In genomic region chr18:13566941-13567762, GRCh38 we compare ENCODE assay signal across 8 cellular contexts.
DNase-seq lines count a peak whose midpoint lies in the region; ATAC-seq lines count a peak whose summit lies in the region.

No MANE protein-coding gene starts in this region.

- H3K9me3 ChIP-seq in BLaER1 (no peaks in the 10 kb centered on the region), thymus (ENCODE audit: control insufficient read depth) (no peaks in the 10 kb centered on the region)

- no peaks in the 10 kb centered on the region for H3K9me3 Mint-ChIP-seq in activated CD8-positive, alpha-beta T cell treated with anti-CD3 and anti-CD28 coated beads, Interleukin-2, amount 10 ng/mL, durations not matched to agents 7 days and 5 days (ENCODE audit: insufficient read depth)

- CTCF ChIA-PET in activated CD8-positive, alpha-beta T cell treated with anti-CD3 and anti-CD28 coated beads, Interleukin-2, amount 10 ng/mL, durations not matched to agents 7 days and 5 days (lab: Charles Lee): interaction anchor here (1.0 to 3.6 kb wide), 10 partner anchors 9 to 351 kb away, joined by 3 to 29 read pairs (median 3); no protein-coding TSS in a partner anchor

- H3K27ac ChIP-seq in BLaER1: peak overlapping the region; percentile 84
- peak overlapping the region; percentile 77 for H3K27ac ChIP-seq in thymus (ENCODE audit: low read depth)

- peaks cover 6% of the 10 kb centered on the region for H3K36me3 Mint-ChIP-seq in activated CD8-positive, alpha-beta T cell treated with anti-CD3 and anti-CD28 coated beads, Interleukin-2, amount 10 ng/mL, durations not matched to agents 7 days and 5 days (ENCODE audit: low read depth)

- ATAC-seq in GM19025 (IDR thresholded peaks at IDR 0.05; ENCODE audit: low read depth, unreplicated experiment): peak; percentile 42
- ATAC-seq in HG03103 (IDR thresholded peaks at IDR 0.05; ENCODE audit: low read depth, unreplicated experiment): peak; percentile 47
- ATAC-seq in activated CD8-positive, alpha-beta T cell treated with anti-CD3 and anti-CD28 coated beads, Interleukin-2, amount 10 ng/mL, durations not matched to agents 7 days and 5 days: peak; percentile 50
- peak; percentile 52 for ATAC-seq in left lobe of liver

- peak overlapping the region; percentile 96 for H3K27ac Mint-ChIP-seq in activated CD8-positive, alpha-beta T cell treated with anti-CD3 and anti-CD28 coated beads, Interleukin-2, amount 10 ng/mL, durations not matched to agents 7 days and 5 days

- POLR2A ChIA-PET in activated CD8-positive, alpha-beta T cell treated with anti-CD3 and anti-CD28 coated beads, Interleukin-2, amount 10 ng/mL, durations not matched to agents 7 days and 5 days (lab: Charles Lee): interaction anchor here (0.5 to 4.9 kb wide), 9 partner anchors 9 to 508 kb away, joined by 3 to 32 read pairs (median 6); no protein-coding TSS in a partner anchor

- H3K36me3 ChIP-seq in BLaER1 (no peaks in the 10 kb centered on the region), thymus (ENCODE audit: control insufficient read depth, insufficient read depth) (peaks cover 4% of the 10 kb centered on the region)

- H3K4me1 Mint-ChIP-seq in activated CD8-positive, alpha-beta T cell treated with anti-CD3 and anti-CD28 coated beads, Interleukin-2, amount 10 ng/mL, durations not matched to agents 7 days and 5 days (ENCODE audit: low read depth): peaks cover 87% of the 10 kb centered on the region

- peaks cover 7% of the 10 kb centered on the region; the same call in 1 of the 2 replicates for H4K20me1 ChIP-seq in BLaER1

- peak; percentile 58 for DNase-seq in activated CD8-positive, alpha-beta T cell treated with anti-CD3 and anti-CD28 coated beads, Interleukin-2, amount 10 ng/mL, durations not matched to agents 7 days and 5 days
- DNase-seq in left lobe of liver (ENCODE audit: low spot score) (no peak), cerebellar cortex (ENCODE audit: low spot score) (no peak), glomerular visceral epithelial cell (ENCODE audit: extremely low spot score) (no peak)

- no peaks in the 10 kb centered on the region for H3K27me3 Mint-ChIP-seq in activated CD8-positive, alpha-beta T cell treated with anti-CD3 and anti-CD28 coated beads, Interleukin-2, amount 10 ng/mL, durations not matched to agents 7 days and 5 days (ENCODE audit: low read depth)

- peak overlapping the region; percentile 44 for H3K4me3 ChIP-seq in BLaER1
- H3K4me3 ChIP-seq in thymus (ENCODE audit: low read length): no peak overlapping the region

- peak overlapping the region; percentile 80 for H3K4me2 ChIP-seq in BLaER1

- peak overlapping the region; percentile 73 for H3K9ac ChIP-seq in BLaER1

- H3K27me3 ChIP-seq in BLaER1 (no peaks in the 10 kb centered on the region), thymus (ENCODE audit: control insufficient read depth, insufficient read depth) (no peaks in the 10 kb centered on the region)

- H3K4me3 Mint-ChIP-seq in activated CD8-positive, alpha-beta T cell treated with anti-CD3 and anti-CD28 coated beads, Interleukin-2, amount 10 ng/mL, durations not matched to agents 7 days and 5 days: peak overlapping the region; percentile 73

- H3K4me1 ChIP-seq in BLaER1 (peaks cover 98% of the 10 kb centered on the region), thymus (ENCODE audit: control insufficient read depth, insufficient read depth, low read length) (peaks cover 35% of the 10 kb centered on the region)

- WGBS in thymus: 51% methylated on average over 18 of the region's 18 CpGs
